ENCODE assay signal across 8 cellular contexts in genomic region chr2:38602136-38602731, GRCh38. TPM values are rescaled to one million over a fixed set of nuclear protein-coding genes. Genes with fewer than 3 reads are reported as not detected.
A peak's percentile ranks its signal among the peaks of the same experiment; 100 is the strongest.
DNase-seq lines count a peak whose midpoint lies in the region; ATAC-seq and TF ChIP-seq lines count a peak whose summit lies in the region.

No MANE protein-coding gene starts in this region.

- peaks cover 0 to 27% of the 10 kb centered on the region in 2 experiments; a peak in 2 of 4 replicates for H3K79me1 ChIP-seq in IMR-90 (ENCODE audit: low read depth in 1 of 2, low read length in 2 of 2)

- H3K9ac ChIP-seq in IMR-90 (ENCODE audit: low read depth, low read length) (peak overlapping the region; percentile 97), stomach smooth muscle (ENCODE audit: low read length in 2 of 2) (peak overlapping the region; percentile 86 to 91)

- no peak for TF ChIP-seq CTCF in AG09309 (IDR thresholded peaks at IDR 0.05; ENCODE audit: control insufficient read depth, insufficient read depth, low read depth, low read length, missing control alignments)
- no peak for TF ChIP-seq CTCF in IMR-90 (conservative IDR thresholded peaks at IDR 0.05; ENCODE audit: low read depth, low read length)
- TF ChIP-seq CTCF in activated CD8-positive, alpha-beta T cell treated with anti-CD3 and anti-CD28 coated beads for 36 hours (IDR thresholded peaks at IDR 0.05) = no peak
- no peak for TF ChIP-seq CTCF in mucosa of descending colon (IDR thresholded peaks at IDR 0.05)

- peak overlapping the region; percentile 95 for H2BK5ac ChIP-seq in IMR-90 (ENCODE audit: low read depth, low read length, poor library complexity, severe bottlenecking)

- H3K4me2 ChIP-seq in IMR-90 (ENCODE audit: low read depth, low read length) = no peak overlapping the region

- H3K27ac Mint-ChIP-seq in activated CD8-positive, alpha-beta T cell treated with anti-CD3 and anti-CD28 coated beads for 36 hours = peak overlapping the region; percentile 77
- peak overlapping the region; percentile 95 to 96 for H3K27ac Mint-ChIP-seq in effector memory CD8-positive, alpha-beta T cell

- peaks cover 43% of the 10 kb centered on the region for H3K4me1 Mint-ChIP-seq in activated CD8-positive, alpha-beta T cell treated with anti-CD3 and anti-CD28 coated beads for 36 hours (ENCODE audit: low read depth)
- H3K4me1 Mint-ChIP-seq in effector memory CD8-positive, alpha-beta T cell (ENCODE audit: low read depth in 2 of 2) = peaks cover 37 to 41% of the 10 kb centered on the region in 2 donors

- H3K27ac ChIP-seq in IMR-90 (ENCODE audit: insufficient read depth, low read length) (peak overlapping the region; percentile 98), stomach smooth muscle (ENCODE audit: low read length) (peak overlapping the region; percentile 96)

- H3K18ac ChIP-seq in IMR-90 (ENCODE audit: low read depth, low read length) = peak overlapping the region; percentile 80; the same call in 1 of the 2 replicates

- dilution Hi-C loops in IMR-90 (cut with HindIII; ENCODE audit: low sequenced_read_pairs, unreplicated experiment) = no loop called here

- POLR2A ChIA-PET in IMR-90 (lab: Charles Lee; ENCODE audit: unreplicated experiment) = interaction anchor here (1.0 kb wide), 1 partner anchor 149 kb away, joined by 8 read pairs; the partner anchor contains the start of gene SRSF7
- POLR2A ChIA-PET in activated CD8-positive, alpha-beta T cell treated with anti-CD3 and anti-CD28 coated beads for 36 hours (lab: Charles Lee) = interaction anchor here (0.7 to 14.6 kb wide), 13 partner anchors 10 to 175 kb away, joined by 3 to 209 read pairs (median 4); partner anchors contain the start of genes GALM and SRSF7

- H3K56ac ChIP-seq in IMR-90 (ENCODE audit: extremely low read depth, insufficient read depth, low read length) = peak overlapping the region; percentile 85

- no peaks in the 10 kb centered on the region for H3K9me3 ChIP-seq in IMR-90 (ENCODE audit: control insufficient read depth, insufficient read depth, low read length)
- H3K9me3 ChIP-seq in mucosa of descending colon = no peaks in the 10 kb centered on the region
- no peaks in the 10 kb centered on the region for H3K9me3 ChIP-seq in stomach smooth muscle (ENCODE audit: control insufficient read depth in 2 of 2, low read length in 2 of 2)

- CTCF ChIA-PET in IMR-90 (lab: Yijun Ruan, JAX) = interaction anchor here (1.0 to 1.6 kb wide), 5 partner anchors 55 to 124 kb away, joined by 3 to 6 read pairs (median 3); no protein-coding TSS in a partner anchor
- CTCF ChIA-PET in activated CD8-positive, alpha-beta T cell treated with anti-CD3 and anti-CD28 coated beads for 36 hours (lab: Charles Lee) = interaction anchor here (0.6 to 10.2 kb wide), 23 partner anchors 12 to 149 kb away, joined by 3 to 168 read pairs (median 6); partner anchors contain the start of genes GALM and SRSF7

- TF ChIP-seq POLR2A in IMR-90 (IDR thresholded peaks at IDR 0.05; ENCODE audit: low read depth, low read length) = no peak

- H3K4me1 ChIP-seq in IMR-90 (ENCODE audit: control insufficient read depth, insufficient read depth, low read length) = peaks cover 10% of the 10 kb centered on the region
- H3K4me1 ChIP-seq in mucosa of descending colon (ENCODE audit: low read depth) = peaks cover 14% of the 10 kb centered on the region
- H3K4me1 ChIP-seq in stomach smooth muscle (ENCODE audit: control insufficient read depth, insufficient read depth, low read length) = peaks cover 13% of the 10 kb centered on the region

- peak overlapping the region; percentile 63 to 68; a peak in 2 of 4 replicates for H4K8ac ChIP-seq in IMR-90 (ENCODE audit: low read depth in 2 of 2, low read length in 2 of 2)

- H2BK120ac ChIP-seq in IMR-90 (ENCODE audit: low read depth, low read length) = peak overlapping the region; percentile 66

- H2AK5ac ChIP-seq in IMR-90 (ENCODE audit: low read depth, low read length) = peak overlapping the region; percentile 67; the same call in 1 of the 2 replicates

- BruUV-seq in IMR-90 (replicated peaks; lab: Mats Ljungman, UMichigan) = TSS peak; percentile 21

- H2BK20ac ChIP-seq in IMR-90 (ENCODE audit: low read depth, low read length) = no peak overlapping the region

- no peaks in the 10 kb centered on the region for H3K27me3 Mint-ChIP-seq in activated CD8-positive, alpha-beta T cell treated with anti-CD3 and anti-CD28 coated beads for 36 hours
- no peaks in the 10 kb centered on the region for H3K27me3 Mint-ChIP-seq in effector memory CD8-positive, alpha-beta T cell

- H4K5ac ChIP-seq in IMR-90 (ENCODE audit: low read depth, low read length) = peak overlapping the region; percentile 40; the same call in 1 of the 2 replicates

- no peaks in the 10 kb centered on the region for H3K36me3 ChIP-seq in IMR-90 (ENCODE audit: control insufficient read depth, insufficient read depth, low read length)
- peaks cover 4% of the 10 kb centered on the region for H3K36me3 ChIP-seq in mucosa of descending colon (ENCODE audit: low read depth)
- no peaks in the 10 kb centered on the region for H3K36me3 ChIP-seq in stomach smooth muscle (ENCODE audit: control insufficient read depth in 2 of 2, insufficient read depth in 2 of 2, low read length in 2 of 2)

- H4K20me1 ChIP-seq in IMR-90 (ENCODE audit: insufficient read depth, low read length) = peaks cover 38% of the 10 kb centered on the region

- H3K4me3 Mint-ChIP-seq in activated CD8-positive, alpha-beta T cell treated with anti-CD3 and anti-CD28 coated beads for 36 hours = peak overlapping the region; percentile 82
- peak overlapping the region; percentile 87 to 97 for H3K4me3 Mint-ChIP-seq in effector memory CD8-positive, alpha-beta T cell

- H3K9me3 Mint-ChIP-seq in activated CD8-positive, alpha-beta T cell treated with anti-CD3 and anti-CD28 coated beads for 36 hours = no peaks in the 10 kb centered on the region
- H3K9me3 Mint-ChIP-seq in effector memory CD8-positive, alpha-beta T cell = no peaks in the 10 kb centered on the region

- peak overlapping the region; percentile 97 for H2AK9ac ChIP-seq in IMR-90 (replicated peaks; ENCODE audit: low read depth, low read length, poor library complexity)

- TF ChIP-seq RAD21 in IMR-90 (IDR thresholded peaks at IDR 0.05; ENCODE audit: low read length) = no peak

- ATAC-seq in GM19467 (IDR thresholded peaks at IDR 0.05; ENCODE audit: unreplicated experiment) (peak; percentile 17), IMR-90 (ENCODE audit: low read depth) (peak; percentile 30), mucosa of descending colon (peak; percentile 49)
- ATAC-seq in activated CD8-positive, alpha-beta T cell treated with anti-CD3 and anti-CD28 coated beads for 36 hours = peak; percentile 7
- ATAC-seq in effector memory CD8-positive, alpha-beta T cell (replicated peaks) = no peak

- in situ Hi-C loops in IMR-90 (cut with MboI; ENCODE audit: low sequenced_read_pairs) = loop anchor here (5.0 kb wide), 1 partner anchor 120 kb away; no protein-coding TSS in a partner anchor

- H3K4me3 ChIP-seq in AG09309 (ENCODE audit: control insufficient read depth, low read depth, low read length) (peak overlapping the region; percentile 73), IMR-90 (ENCODE audit: insufficient read depth, low read depth, low read length) (peak overlapping the region; percentile 85), mucosa of descending colon (peak overlapping the region; percentile 91), stomach smooth muscle (ENCODE audit: low read length in 2 of 2) (peak overlapping the region; percentile 65 to 85)

- peak overlapping the region; percentile 90; the same call in 1 of the 2 replicates for H3K23ac ChIP-seq in IMR-90 (ENCODE audit: low read depth, low read length)

- H3K27me3 ChIP-seq in IMR-90 (ENCODE audit: control insufficient read depth, insufficient read depth, low read length) (no peaks in the 10 kb centered on the region), stomach smooth muscle (ENCODE audit: control insufficient read depth in 1 of 2, insufficient read depth in 2 of 2, low read length in 2 of 2) (no peaks in the 10 kb centered on the region)

- H2AFZ ChIP-seq in IMR-90 (replicated peaks; ENCODE audit: low read length, poor library complexity) = peak overlapping the region; percentile 91

- H3K4ac ChIP-seq in IMR-90 (ENCODE audit: low read depth, low read length) = peak overlapping the region; percentile 93

- WGBS in IMR-90 (ENCODE audit: extremely low coverage in 2 of 2, insufficient read length in 1 of 2), 2 experiments = 0% methylated on average over 36 of the region's 74 CpGs; no CpG with 5 or more reads in 1 of the 2 experiments

- DNase-seq in AG09309 (ENCODE audit: low read depth) = no peak
- no peak for DNase-seq in IMR-90
- peak; percentile 58 for DNase-seq in activated CD8-positive, alpha-beta T cell treated with anti-CD3 and anti-CD28 coated beads for 36 hours
- peak in 2 of 3 experiments; percentile 8 to 39 for DNase-seq in effector memory CD8-positive, alpha-beta T cell
- peak; percentile 50 to 70 (median 65) for DNase-seq in mucosa of descending colon
- DNase-seq in NCI-H510A treated with DMSO at 0.1 percent for 48 hours (lab: John Stamatoyannopoulos, UW) = no peak

- H3K14ac ChIP-seq in IMR-90 (replicated peaks; ENCODE audit: low read depth, low read length) = peak overlapping the region; percentile 99

- intact Hi-C loops in IMR-90 (cut with micrococcal nuclease) = no loop called here
- intact Hi-C loops in activated CD8-positive, alpha-beta T cell treated with anti-CD3 and anti-CD28 coated beads for 36 hours (cut with micrococcal nuclease) = loop anchor here (2.0 to 5.0 kb wide), 3 partner anchors 51 to 120 kb away; partner anchors contain the start of gene GALM
- intact Hi-C loops in mucosa of descending colon (cut with DNase I, micrococcal nuclease) = no loop called here

- peaks cover 3% of the 10 kb centered on the region; the same call in 1 of the 2 replicates for H3K9me1 ChIP-seq in IMR-90 (ENCODE audit: insufficient read depth, low read length)

- peaks cover 20% of the 10 kb centered on the region for H3K36me3 Mint-ChIP-seq in activated CD8-positive, alpha-beta T cell treated with anti-CD3 and anti-CD28 coated beads for 36 hours (ENCODE audit: low read depth)
- peaks cover 41% of the 10 kb centered on the region for H3K36me3 Mint-ChIP-seq in effector memory CD8-positive, alpha-beta T cell (ENCODE audit: insufficient read depth)

- peak overlapping the region; percentile 80 for H4K91ac ChIP-seq in IMR-90 (ENCODE audit: insufficient read depth, low read depth, low read length)

- H2BK15ac ChIP-seq in IMR-90 (ENCODE audit: low read depth, low read length) = no peak overlapping the region

TF ChIP-seq in IMR-90, 13 proteins besides CTCF, POLR2A, EP300 and RAD21 (continues in another document):
- no peak for TF ChIP-seq SMC3 (IDR thresholded peaks at IDR 0.05; ENCODE audit: low read depth, low read length)
- no peak for TF ChIP-seq MXI1 (IDR thresholded peaks at IDR 0.05; ENCODE audit: borderline replicate concordance, low read depth, low read length)
- no peak for TF ChIP-seq BHLHE40 (IDR thresholded peaks at IDR 0.05; ENCODE audit: low read depth, low read length)

RNA-seq across cellular contexts. Expression of gene HNRNPLL, which starts 0.5 kb away (rescaled TPM):
- 49.2 and 53.1 TPM in 2 replicates for total RNA-seq in IMR-90 (2012; rRNA removed)
- 20.2 and 23.7 TPM in 2 replicates for polyA plus RNA-seq in IMR-90 (2012; rRNA removed)
- 9.2 and 12.6 TPM in 2 replicates for polyA plus RNA-seq in IMR-90 (2012; cell fraction: cytosol; rRNA removed)
- polyA plus RNA-seq in IMR-90 (2012; cell fraction: nucleus; rRNA removed; ENCODE audit: low replicate concordance) = 7.9 and 36.5 TPM in 2 replicates
- 10 to 100 TPM; 54.9 to 55.3 TPM for total RNA-seq in activated CD8-positive, alpha-beta T cell treated with anti-CD3 and anti-CD28 coated beads for 36 hours
- total RNA-seq in mucosa of descending colon = 10 to 100 TPM; 45.5 to 68.2 (median 49.6) TPM

Comparison
In these comparisons a context has a peak if more than half of its experiments do, and no peak if none do; other contexts are left out.
1. DNase-seq: peak in activated CD8-positive, alpha-beta T cell treated with anti-CD3 and anti-CD28 coated beads for 36 hours (single experiment), effector memory CD8-positive, alpha-beta T cell (2 of 3) and mucosa of descending colon (3 of 3); none in AG09309 (single experiment), IMR-90 (single experiment) and NCI-H510A treated with DMSO at 0.1 percent for 48 hours (single experiment).
2. Peak in every context shown above with its lines, with median percentiles within 50 percentile points of each other: H3K4me3 ChIP-seq.